ENCODE assay signal across 11 cellular contexts in the genomic region with DNA sequence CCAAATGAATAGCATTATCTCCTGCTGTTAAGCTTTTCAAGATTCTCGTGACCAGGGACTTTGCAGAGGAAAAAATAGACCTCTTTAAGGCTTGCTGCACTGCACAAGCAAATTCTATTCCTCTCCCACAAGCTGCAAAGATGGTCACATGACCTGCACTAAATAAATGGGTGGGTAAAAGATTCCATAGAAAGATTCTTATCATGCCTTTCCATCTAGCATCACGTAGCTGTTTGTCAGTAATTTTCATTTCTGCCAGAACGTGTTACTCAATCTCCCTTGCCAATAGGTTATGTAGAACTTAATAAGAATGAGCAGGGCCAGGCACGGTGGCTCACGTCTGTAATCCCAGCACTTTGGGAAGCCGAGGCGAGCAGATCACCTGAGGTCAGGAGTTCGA. TPM values are rescaled to one million over a fixed set of nuclear protein-coding genes. Genes with fewer than 3 reads are reported as not detected.
A peak's percentile ranks its signal among the peaks of the same experiment; 100 is the strongest.
DNase-seq lines count a peak whose midpoint lies in the region; ATAC-seq, FAIRE-seq and TF ChIP-seq lines count a peak whose summit lies in the region.
"Had no signal": no experiment of that assay in that cellular context is flagged by ENCODE, and none has a peak within 500 bp of the region (broad histone marks: within the 10 kb centered on the region; RNA-seq: fewer than 3 reads in every experiment).

No MANE protein-coding gene starts in this region.

- TF ChIP-seq CTCF in liver (IDR thresholded peaks at IDR 0.05; ENCODE audit: low read depth, low read length, missing input control) (no peak), HepG2 (CRISPR knock-in tag; IDR thresholded peaks at IDR 0.05) (no peak), hepatocyte (IDR thresholded peaks at IDR 0.05; ENCODE audit: poor library complexity) (no peak), OCI-LY7 (conservative IDR thresholded peaks at IDR 0.05; ENCODE audit: low read length) (no peak)

- H3K27ac ChIP-seq in liver (ENCODE audit: low read depth in 1 of 2, low read length in 2 of 2) (peak overlapping the region; percentile 50 to 84), HepG2 (ENCODE audit: extremely low read length, insufficient read depth, low read length) (no peak overlapping the region), hepatocyte (peak overlapping the region; percentile 82), OCI-LY7 (ENCODE audit: low read depth, low read length, poor library complexity, severe bottlenecking) (no peak overlapping the region), Karpas-422 (ENCODE audit: low read length) (no peak overlapping the region)
- H3K27ac ChIP-seq: BLaER1 had no signal

- H3K4me1 ChIP-seq in liver (ENCODE audit: control insufficient read depth in 4 of 4, insufficient read depth in 4 of 4, low read length in 3 of 4) (peaks cover 0 to 8% (median 3%) of the 10 kb centered on the region in 4 donors), HepG2 (ENCODE audit: insufficient read depth, low read length) (peaks cover 61% of the 10 kb centered on the region), adipocyte (ENCODE audit: control insufficient read depth, insufficient read depth, low read length) (peaks cover 19% of the 10 kb centered on the region), hepatocyte (ENCODE audit: insufficient read depth) (peaks cover 24% of the 10 kb centered on the region), OCI-LY7 (ENCODE audit: insufficient read depth, low read length, poor library complexity, severe bottlenecking) (no peaks in the 10 kb centered on the region), Karpas-422 (ENCODE audit: low read length) (peaks cover 11% of the 10 kb centered on the region; the same call in 1 of the 2 replicates)
- H3K4me1 ChIP-seq: BLaER1 had no signal

- H3K9me3 ChIP-seq in liver (ENCODE audit: control insufficient read depth in 4 of 4, low read length in 3 of 4) = no peaks in the 10 kb centered on the region
- no peaks in the 10 kb centered on the region for H3K9me3 ChIP-seq in HepG2 (ENCODE audit: low read length)
- peaks cover 4% of the 10 kb centered on the region for H3K9me3 ChIP-seq in adipocyte (ENCODE audit: control insufficient read depth, low read length)
- H3K9me3 ChIP-seq in hepatocyte (ENCODE audit: low read depth) = no peaks in the 10 kb centered on the region
- no peaks in the 10 kb centered on the region for H3K9me3 ChIP-seq in OCI-LY7 (ENCODE audit: low read length)
- no peaks in the 10 kb centered on the region for H3K9me3 ChIP-seq in Karpas-422 (ENCODE audit: low read length)
- H3K9me3 ChIP-seq: BLaER1 had no signal

- H3K9ac ChIP-seq in liver (ENCODE audit: low read depth in 1 of 2, low read length in 2 of 2) (no peak overlapping the region), HepG2 (ENCODE audit: insufficient read depth, low read depth, low read length) (no peak overlapping the region), adipocyte (ENCODE audit: low read length) (peak overlapping the region; percentile 41), Karpas-422 (ENCODE audit: low read length) (no peak overlapping the region)
- H3K9ac ChIP-seq: BLaER1 had no signal

- DNase-seq in HepG2 (ENCODE audit: low spot score) (no peak), adipocyte (ENCODE audit: low read depth) (peak; percentile 70), hepatocyte (ENCODE audit: low spot score) (peak; percentile 34), urothelium cell line (ENCODE audit: low spot score) (peak; percentile 29), OCI-LY7 (ENCODE audit: low spot score) (no peak), NCI-H748 (lab: John Stamatoyannopoulos, UW; ENCODE audit: unreplicated experiment) (no peak), Karpas-422 (no peak)
- DNase-seq: activated CD4-positive, alpha-beta T cell treated with anti-CD3 and anti-CD28 coated beads, Interleukin-2, amount 50 U/mL, for 48 hours; activated naive CD8-positive, alpha-beta T cell treated with anti-CD3 and anti-CD28 coated beads, Interleukin-2, amount 10 ng/mL, durations not matched to agents 7 days and 5 days had no signal

- H4K20me1 ChIP-seq in HepG2 (ENCODE audit: insufficient read depth, low read length) (no peaks in the 10 kb centered on the region), hepatocyte (ENCODE audit: insufficient read depth, poor library complexity, severe bottlenecking) (no peaks in the 10 kb centered on the region), OCI-LY7 (ENCODE audit: insufficient read depth, low read length) (no peaks in the 10 kb centered on the region), Karpas-422 (ENCODE audit: insufficient read depth, low read depth, low read length) (no peaks in the 10 kb centered on the region)

- CTCF ChIA-PET in HepG2 (lab: Yijun Ruan, JAX; ENCODE audit: low intra/inter-chr PET ratio, low total read pairs) = no interaction called here
- CTCF ChIA-PET in OCI-LY7 (lab: Charles Lee; ENCODE audit: unreplicated experiment) = no interaction called here

- no peak for TF ChIP-seq RAD21 in liver (IDR thresholded peaks at IDR 0.05)
- TF ChIP-seq RAD21 in HepG2 (CRISPR knock-in tag; IDR thresholded peaks at IDR 0.05) = no peak

- H3K79me2 ChIP-seq in HepG2 (ENCODE audit: insufficient read depth, low read length) = no peaks in the 10 kb centered on the region
- H3K79me2 ChIP-seq in hepatocyte = no peaks in the 10 kb centered on the region
- H3K79me2 ChIP-seq in OCI-LY7 (ENCODE audit: insufficient read depth, low read depth, low read length) = no peaks in the 10 kb centered on the region
- H3K79me2 ChIP-seq in Karpas-422 (ENCODE audit: low read length) = no peaks in the 10 kb centered on the region

- no peak overlapping the region for H3K4me2 ChIP-seq in HepG2 (ENCODE audit: low read depth, low read length)
- peak overlapping the region; percentile 59 for H3K4me2 ChIP-seq in hepatocyte
- no peak overlapping the region for H3K4me2 ChIP-seq in OCI-LY7 (ENCODE audit: low read length)
- no peak overlapping the region for H3K4me2 ChIP-seq in Karpas-422 (ENCODE audit: low read depth, low read length, poor library complexity, severe bottlenecking)
- H3K4me2 ChIP-seq: BLaER1 had no signal

- no peaks in the 10 kb centered on the region for H3K27me3 ChIP-seq in liver (ENCODE audit: control insufficient read depth in 4 of 4, insufficient read depth in 4 of 4, low read length in 3 of 4)
- H3K27me3 ChIP-seq in HepG2 (ENCODE audit: control insufficient read depth in 1 of 2, insufficient read depth in 2 of 2, low read length in 2 of 2) = no peaks in the 10 kb centered on the region
- H3K27me3 ChIP-seq in adipocyte (replicated peaks; ENCODE audit: control insufficient read depth, insufficient read depth, low read length) = peaks cover 13% of the 10 kb centered on the region
- H3K27me3 ChIP-seq in hepatocyte = no peaks in the 10 kb centered on the region
- no peaks in the 10 kb centered on the region for H3K27me3 ChIP-seq in Karpas-422 (ENCODE audit: low read length)

- in situ Hi-C loops in HepG2 (cut with HindIII; ENCODE audit: extremely low pct_ligation_motif_present, low pct_unique_long_range_greater_than_20kb) = no loop called here

- H3K9me2 ChIP-seq in hepatocyte (replicated peaks; ENCODE audit: insufficient read depth) (no peaks in the 10 kb centered on the region), OCI-LY7 (ENCODE audit: insufficient read depth, low read length) (no peaks in the 10 kb centered on the region), Karpas-422 (replicated peaks; ENCODE audit: insufficient read depth, low read length) (no peaks in the 10 kb centered on the region)

- ATAC-seq in HepG2 = no peak

- H2AFZ ChIP-seq in HepG2 (ENCODE audit: low read length) (no peak overlapping the region), hepatocyte (no peak overlapping the region), OCI-LY7 (ENCODE audit: low read length) (no peak overlapping the region), Karpas-422 (ENCODE audit: low read length) (no peak overlapping the region)

- no peaks in the 10 kb centered on the region for H3K36me3 ChIP-seq in liver (ENCODE audit: control insufficient read depth in 4 of 4, insufficient read depth in 3 of 4, low read depth in 1 of 4, low read length in 3 of 4)
- no peaks in the 10 kb centered on the region for H3K36me3 ChIP-seq in HepG2 (replicated peaks in 1 of 2; ENCODE audit: control insufficient read depth in 1 of 2, insufficient read depth in 2 of 2, low read length in 2 of 2)
- H3K36me3 ChIP-seq in adipocyte (ENCODE audit: control insufficient read depth, insufficient read depth, low read length, severe bottlenecking) = no peaks in the 10 kb centered on the region
- no peaks in the 10 kb centered on the region for H3K36me3 ChIP-seq in hepatocyte (replicated peaks; ENCODE audit: insufficient read depth, low read depth)
- H3K36me3 ChIP-seq in OCI-LY7 (ENCODE audit: insufficient read depth, low read length) = no peaks in the 10 kb centered on the region
- H3K36me3 ChIP-seq in Karpas-422 (ENCODE audit: insufficient read depth, low read length) = no peaks in the 10 kb centered on the region
- H3K36me3 ChIP-seq: BLaER1 had no signal

- WGBS in liver = 28% methylated on average over 8 of the region's 8 CpGs
- WGBS in HepG2 (ENCODE audit: low lambda C conversion rate) = 84% methylated on average over 7 of the region's 8 CpGs
- WGBS in hepatocyte (ENCODE audit: low lambda C conversion rate, missing lambda C conversion rate) = 64% methylated on average over 8 of the region's 8 CpGs

- intact Hi-C loops in HepG2 (cut with micrococcal nuclease; ENCODE audit: unreplicated experiment) = no loop called here
- intact Hi-C loops in OCI-LY7 (cut with micrococcal nuclease; ENCODE audit: unreplicated experiment) = no loop called here

- no peak for TF ChIP-seq EP300 in HepG2 (IDR thresholded peaks at IDR 0.05; ENCODE audit: low read depth in 2 of 2, low read length in 2 of 2)
- no peak for TF ChIP-seq EP300 in HepG2 (CRISPR knock-in tag; IDR thresholded peaks at IDR 0.05; ENCODE audit: borderline replicate concordance)

- no TSS peak for BruUV-seq in HepG2 (replicated peaks; lab: Mats Ljungman, UMichigan)
- BruUV-seq in OCI-LY7 (replicated peaks; lab: Mats Ljungman, UMichigan) = no TSS peak

- no peak for TF ChIP-seq POLR2A in HepG2 (IDR thresholded peaks at IDR 0.05; ENCODE audit: insufficient read depth in 1 of 2, low read depth in 2 of 2, low read length in 2 of 2)

- POLR2A ChIA-PET in HepG2 (lab: Yijun Ruan, JAX) (interaction anchor here (1.6 kb wide), 1 partner anchor 25 kb away, joined by 5 read pairs; no protein-coding TSS in a partner anchor), OCI-LY7 (lab: Charles Lee) (no interaction called here)

- FAIRE-seq in HepG2 (lab: Jason Lieb, UNC) (no peak), urothelium cell line (lab: Jason Lieb, UNC) (no peak)

- no peak overlapping the region for H3K4me3 ChIP-seq in liver (ENCODE audit: low read depth in 1 of 3, low read length in 3 of 3)
- H3K4me3 ChIP-seq in HepG2 (replicated peaks in 1 of 3; ENCODE audit: insufficient read depth in 1 of 3, low read depth in 2 of 3, low read length in 3 of 3) = no peak overlapping the region
- peak overlapping the region; percentile 32 for H3K4me3 ChIP-seq in adipocyte (ENCODE audit: low read length)
- no peak overlapping the region for H3K4me3 ChIP-seq in hepatocyte
- H3K4me3 ChIP-seq in OCI-LY7 (ENCODE audit: low read depth, low read length, poor library complexity, severe bottlenecking) = no peak overlapping the region
- H3K4me3 ChIP-seq in Karpas-422 (ENCODE audit: low read length) = no peak overlapping the region
- H3K4me3 ChIP-seq: BLaER1 had no signal

RNA-seq across cellular contexts. Expression of a gene that starts 57.9 kb away (rescaled TPM):
- 100 to 1,000 TPM; 104 to 117 TPM for total RNA-seq in liver
- 10 to 100 TPM; 13.4 to 18.0 TPM for polyA plus RNA-seq in liver
- 40.5 and 81.0 TPM in 2 replicates for total RNA-seq in HepG2 (2016; rRNA removed; fragmentation: Illumina TruSeq; extraction: Trizol)
- total RNA-seq in HepG2 (2016; cell fraction: cytosol; rRNA removed; fragmentation: Illumina TruSeq; extraction: Trizol; ENCODE audit: low read depth) = 3.8 and 4.7 TPM in 2 replicates
- total RNA-seq in HepG2 (2016; cell fraction: insoluble cytoplasmic fraction; rRNA removed; fragmentation: Illumina TruSeq; extraction: Trizol) = 39.4 and 75.2 TPM in 2 replicates
- 12.7 TPM in 2 replicates for total RNA-seq in HepG2 (2016; cell fraction: membrane; rRNA removed; fragmentation: Illumina TruSeq; extraction: Trizol)
- 41.9 and 52.3 TPM in 2 replicates for total RNA-seq in HepG2 (2016; cell fraction: nucleus; rRNA removed; fragmentation: Illumina TruSeq; extraction: Trizol)
- 20.7 and 22.2 TPM in 2 replicates for polyA plus RNA-seq in HepG2 (2011; rRNA removed)
- 9.5 and 16.8 TPM in 2 replicates for polyA plus RNA-seq in HepG2 (2011; cell fraction: cytosol; rRNA removed)
- 14.6 and 21.3 TPM in 2 replicates for polyA plus RNA-seq in HepG2 (2011; cell fraction: nucleus; rRNA removed)
- polyA plus RNA-seq in HepG2 (2012) = 24.5 and 29.6 TPM in 2 replicates
- 0.76 and 1.8 TPM in 2 replicates for polyA plus RNA-seq in HepG2 (2016; cell fraction: cytosol; fragmentation: Illumina TruSeq; extraction: Trizol; ENCODE audit: low read depth)
- polyA plus RNA-seq in HepG2 (2016; cell fraction: insoluble cytoplasmic fraction; fragmentation: Illumina TruSeq; extraction: Trizol; ENCODE audit: low read depth) = 29.7 and 29.8 TPM in 2 replicates
- 2.9 and 3.9 TPM in 2 replicates for polyA plus RNA-seq in HepG2 (2016; cell fraction: membrane; fragmentation: Illumina TruSeq; extraction: Trizol; ENCODE audit: low read depth)
- 26.5 and 29.5 TPM in 2 replicates for polyA plus RNA-seq in HepG2 (2016; cell fraction: nucleus; fragmentation: Illumina TruSeq; extraction: Trizol; ENCODE audit: insufficient read depth, low read depth)
- 180 and 267 TPM in 2 replicates for polyA minus RNA-seq in HepG2 (2011; rRNA and poly(A)+ RNA removed; ENCODE audit: low replicate concordance)
- polyA minus RNA-seq in HepG2 (2011; cell fraction: cytosol; rRNA and poly(A)+ RNA removed) = 62.3 and 83.0 TPM in 2 replicates
- polyA minus RNA-seq in HepG2 (2011; cell fraction: nucleus; rRNA and poly(A)+ RNA removed) = 121 and 148 TPM in 2 replicates
- total RNA-seq in hepatocyte = 93.9 and 114 TPM in 2 replicates
- 23.8 and 26.6 TPM in 2 replicates for polyA plus RNA-seq in hepatocyte
- total RNA-seq in OCI-LY7 (2014; rRNA removed; shearing (Covaris generic)) = 32.2 and 38.0 TPM in 2 replicates
- 58.5 and 67.9 TPM in 2 replicates for total RNA-seq in OCI-LY7 (2022)
- 68.8 and 160 TPM in 2 replicates for total RNA-seq in Karpas-422 (2014; rRNA removed; shearing (Covaris generic); ENCODE audit: low replicate concordance)

Comparison
In these comparisons a context has a peak if more than half of its experiments do, and no peak if none do; other contexts are left out.
1. H3K27ac ChIP-seq: peak in liver (2 of 2) and hepatocyte (single experiment); none in HepG2 (single experiment), OCI-LY7 (single experiment) and Karpas-422 (single experiment).
2. DNase-seq: peak in adipocyte (single experiment), hepatocyte (single experiment) and urothelium cell line (single experiment); none in HepG2 (single experiment), OCI-LY7 (single experiment), NCI-H748 (single experiment) and Karpas-422 (single experiment).